In genomic region chr18:24051256-24051947, GRCh38 we compare ENCODE assay signal across 1 cellular context.
TF ChIP-seq lines count a peak whose summit lies in the region.

No MANE protein-coding gene starts in this region.

TF ChIP-seq in HepG2, 621 proteins besides CTCF, POLR2A, EP300 and RAD21 (continued from another document and continues in another):
- TF ChIP-seq ETS1 (CRISPR knock-in tag; IDR thresholded peaks at IDR 0.05) = no peak
- TF ChIP-seq CBX2 (IDR thresholded peaks at IDR 0.05; ENCODE audit: low read depth, low read length) = no peak
- no peak for TF ChIP-seq CBX2 (CRISPR knock-in tag; IDR thresholded peaks at IDR 0.05; ENCODE audit: low read depth)
- 0 out of 2 replicates have a peak, but pooled peaks have one; percentile 36 for TF ChIP-seq POGK (CRISPR knock-in tag; conservative IDR thresholded peaks at IDR 0.05)
- TF ChIP-seq CREB3 (CRISPR knock-in tag; IDR thresholded peaks at IDR 0.05) = no peak
- TF ChIP-seq ZSCAN9 (CRISPR knock-in tag; IDR thresholded peaks at IDR 0.05; ENCODE audit: borderline replicate concordance) = no peak
- peak; percentile 96 for TF ChIP-seq SALL1 (CRISPR knock-in tag; IDR thresholded peaks at IDR 0.05)
- peak; percentile 93 for TF ChIP-seq RXRA (CRISPR knock-in tag; IDR thresholded peaks at IDR 0.05)
- no peak for TF ChIP-seq ZNF18 (CRISPR knock-in tag; IDR thresholded peaks at IDR 0.05; ENCODE audit: insufficient replicate concordance)
- TF ChIP-seq ZBTB14 (CRISPR knock-in tag; IDR thresholded peaks at IDR 0.05) = no peak
- no peak for TF ChIP-seq DBP (CRISPR knock-in tag; IDR thresholded peaks at IDR 0.05; ENCODE audit: not compliant biosample characterization)
- TF ChIP-seq KLF6 (CRISPR knock-in tag; IDR thresholded peaks at IDR 0.05) = no peak
- no peak for TF ChIP-seq CBFB (CRISPR knock-in tag; IDR thresholded peaks at IDR 0.05)
- no peak for TF ChIP-seq ARID2 (CRISPR knock-in tag; IDR thresholded peaks at IDR 0.05; ENCODE audit: borderline replicate concordance)
- TF ChIP-seq ZFP82 (CRISPR knock-in tag; IDR thresholded peaks at IDR 0.05; ENCODE audit: borderline replicate concordance) = 0 out of 2 replicates have a peak, but pooled peaks have one; percentile 21
- TF ChIP-seq IRX3 (CRISPR knock-in tag; IDR thresholded peaks at IDR 0.05; ENCODE audit: borderline replicate concordance, low read depth) = no peak
- TF ChIP-seq ARID3A (IDR thresholded peaks at IDR 0.05; ENCODE audit: low read depth, low read length) = no peak; the same call in 1 of the 2 replicates
- no peak for TF ChIP-seq HNRNPUL1 (IDR thresholded peaks at IDR 0.05; ENCODE audit: low read depth, low read length)
- TF ChIP-seq GABPB1 (CRISPR knock-in tag; IDR thresholded peaks at IDR 0.05) = no peak
- no peak; the same call in 1 of the 2 replicates for TF ChIP-seq EHMT2 (IDR thresholded peaks at IDR 0.05; ENCODE audit: borderline replicate concordance, low read depth, low read length)
- TF ChIP-seq PATZ1 (CRISPR knock-in tag; IDR thresholded peaks at IDR 0.05) = peak; percentile 94
- peak; percentile 43; the same call in 1 of the 2 replicates for TF ChIP-seq ZNF556 (CRISPR knock-in tag; IDR thresholded peaks at IDR 0.05; ENCODE audit: borderline replicate concordance)
- TF ChIP-seq ZC3H13 (CRISPR knock-in tag; IDR thresholded peaks at IDR 0.05) = no peak; the same call in 1 of the 2 replicates
- TF ChIP-seq HMGA1 (CRISPR knock-in tag; conservative IDR thresholded peaks at IDR 0.05) = no peak
- no peak for TF ChIP-seq RAD51 (IDR thresholded peaks at IDR 0.05; ENCODE audit: borderline replicate concordance)
- peak; percentile 32; the same call in 1 of the 2 replicates for TF ChIP-seq ZBTB8A (CRISPR knock-in tag; IDR thresholded peaks at IDR 0.05; ENCODE audit: borderline replicate concordance, low read depth)
- no peak for TF ChIP-seq ZNF788 (CRISPR knock-in tag; IDR thresholded peaks at IDR 0.05; ENCODE audit: borderline replicate concordance)
- TF ChIP-seq SP1 (IDR thresholded peaks at IDR 0.05) = no peak
- TF ChIP-seq SP1 (CRISPR knock-in tag; IDR thresholded peaks at IDR 0.05) = 0 out of 2 replicates have a peak, but pooled peaks have one; percentile 18
- TF ChIP-seq AFF4 (CRISPR knock-in tag; IDR thresholded peaks at IDR 0.05) = no peak
- TF ChIP-seq PLRG1 (conservative IDR thresholded peaks at IDR 0.05) = no peak
- TF ChIP-seq ZNF414 (CRISPR knock-in tag; IDR thresholded peaks at IDR 0.05) = peak; percentile 29
- TF ChIP-seq USF2 (IDR thresholded peaks at IDR 0.05; ENCODE audit: low read depth, low read length) = no peak
- 0 out of 2 replicates have a peak, but pooled peaks have one; percentile 29 for TF ChIP-seq USF2 (CRISPR knock-in tag; IDR thresholded peaks at IDR 0.05; ENCODE audit: borderline replicate concordance)
- TF ChIP-seq GTF3A (CRISPR knock-in tag; conservative IDR thresholded peaks at IDR 0.05) = no peak
